ENCODE assay signal across 33 cellular contexts in the genomic region with DNA sequence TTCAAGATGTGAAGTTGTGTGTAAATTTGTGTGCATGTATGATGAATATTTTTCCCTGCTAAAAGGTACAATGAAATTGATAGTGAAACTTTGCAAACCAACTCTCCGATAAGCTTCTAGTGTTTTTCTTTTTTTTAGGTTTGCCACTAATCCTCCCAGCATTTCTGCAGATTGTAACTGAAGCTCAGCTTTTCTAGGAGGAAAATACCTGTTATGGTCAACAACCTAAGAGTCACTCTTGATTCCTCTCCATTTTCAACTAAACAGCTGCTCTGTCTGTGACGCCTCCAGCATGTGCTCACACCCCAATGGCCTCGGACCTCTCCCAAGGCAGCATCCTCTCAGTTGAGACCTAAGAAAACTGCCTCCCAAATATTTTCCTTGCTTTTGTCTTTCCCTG.
"Had no signal": no experiment of that assay in that cellular context is flagged by ENCODE, and none has a peak within 500 bp of the region (broad histone marks: within the 10 kb centered on the region; RNA-seq: fewer than 3 reads in every experiment).

No MANE protein-coding gene starts in this region.

- H3K27ac Mint-ChIP-seq: activated naive CD4-positive, alpha-beta T cell treated with anti-CD3 and anti-CD28 coated beads, Interleukin-2, amount 10 ng/mL, durations not matched to agents 7 days and 5 days; activated T-helper 1 cell treated with anti-CD3 and anti-CD28 coated beads, Interleukin-12 subunit alpha, Interleukin-12 subunit beta, Interleukin-2, Interleukin-4 antibody, amounts not matched to agents 30 ng/mL and 10 ng/mL and 1 ng/mL, durations not matched to agents 14 hours and 24 hours and 36 hours; dendritic cell treated with granulocyte-macrophage colony-stimulating factor and Interleukin-4, amounts not matched to agents 40 ng/mL and 50 ng/mL, for 4 days; endodermal cell; immature natural killer cell; memory B cell; natural killer cell; T-helper 1 cell treated with Interleukin-12 subunit alpha and Interleukin-12 subunit beta and Interleukin-4 antibody, amounts not matched to agents 30 μg/mL and 1 μg/mL, for 36 hours; type B pancreatic cell had no signal

- H3K36me3 Mint-ChIP-seq: activated naive CD4-positive, alpha-beta T cell treated with anti-CD3 and anti-CD28 coated beads, Interleukin-2, amount 10 ng/mL, durations not matched to agents 7 days and 5 days; immature natural killer cell; memory B cell; natural killer cell; type B pancreatic cell had no signal

- H3K4me3 ChIP-seq: breast epithelium, heart left ventricle, pancreas, prostate gland, thoracic aorta, uterus had no signal

- DNase-seq: activated CD4-positive, alpha-beta T cell treated with anti-CD3 and anti-CD28 coated beads for 4 hours; activated CD4-positive, alpha-beta T cell treated with anti-CD3 and anti-CD28 coated beads, Interleukin-2, amount 50 U/mL, for 48 hours; activated CD8-positive, alpha-beta memory T cell treated with anti-CD3 and anti-CD28 coated beads, Interleukin-2, amount 50 U/mL, for 4 hours; activated effector memory CD4-positive, alpha-beta T cell treated with anti-CD3 and anti-CD28 coated beads, Interleukin-2, amount 50 U/mL, for 16 hours; activated naive CD4-positive, alpha-beta T cell treated with anti-CD3 and anti-CD28 coated beads, Interleukin-2, amount 10 ng/mL, durations not matched to agents 7 days and 5 days; activated T-cell treated with anti-CD3 and anti-CD28 coated beads, Interleukin-2, amount 50 U/mL, for 1 hour; amygdala; central memory CD4-positive, alpha-beta T cell; endodermal cell; heart left ventricle; hypothalamus; immature natural killer cell; kidney; left colon; natural killer cell; pancreas; retina; stimulated activated CD4-positive, alpha-beta T cell treated with anti-CD3 and anti-CD28 coated beads, Interleukin-15, amount 100 ng/mL, for 24 hours; stimulated activated CD4-positive, alpha-beta T cell treated with anti-CD3 and anti-CD28 coated beads, Interleukin-2, amount 100 ng/mL, for 24 hours; stimulated activated naive CD4-positive, alpha-beta T cell; T-helper 9 cell; uterus had no signal

- H3K9me3 Mint-ChIP-seq: activated naive CD4-positive, alpha-beta T cell treated with anti-CD3 and anti-CD28 coated beads, Interleukin-2, amount 10 ng/mL, durations not matched to agents 7 days and 5 days; activated T-helper 1 cell treated with anti-CD3 and anti-CD28 coated beads, Interleukin-12 subunit alpha, Interleukin-12 subunit beta, Interleukin-2, Interleukin-4 antibody, amounts not matched to agents 30 ng/mL and 10 ng/mL and 1 ng/mL, durations not matched to agents 14 hours and 24 hours and 36 hours; dendritic cell treated with granulocyte-macrophage colony-stimulating factor and Interleukin-4, amounts not matched to agents 40 ng/mL and 50 ng/mL, for 4 days; natural killer cell; T-helper 1 cell treated with Interleukin-12 subunit alpha and Interleukin-12 subunit beta and Interleukin-4 antibody, amounts not matched to agents 30 μg/mL and 1 μg/mL, for 36 hours had no signal

- H3K4me1 Mint-ChIP-seq: activated naive CD4-positive, alpha-beta T cell treated with anti-CD3 and anti-CD28 coated beads, Interleukin-2, amount 10 ng/mL, durations not matched to agents 7 days and 5 days; immature natural killer cell; memory B cell; natural killer cell had no signal

- H3K27me3 Mint-ChIP-seq: activated naive CD4-positive, alpha-beta T cell treated with anti-CD3 and anti-CD28 coated beads, Interleukin-2, amount 10 ng/mL, durations not matched to agents 7 days and 5 days; memory B cell had no signal

- H3K36me3 ChIP-seq: breast epithelium, heart left ventricle, pancreas, prostate gland, thoracic aorta, uterus had no signal

- H3K9me3 ChIP-seq: breast epithelium, heart left ventricle, pancreas, prostate gland, thoracic aorta, uterus had no signal

- ATAC-seq: esophagus mucosa, foreskin keratinocyte, heart left ventricle, left colon, natural killer cell, pancreas had no signal

- H3K27me3 ChIP-seq: breast epithelium, foreskin keratinocyte, pancreas, uterus had no signal

- H3K4me1 ChIP-seq: breast epithelium, foreskin keratinocyte, heart left ventricle, prostate gland, uterus had no signal

- H3K4me3 Mint-ChIP-seq: activated naive CD4-positive, alpha-beta T cell treated with anti-CD3 and anti-CD28 coated beads, Interleukin-2, amount 10 ng/mL, durations not matched to agents 7 days and 5 days; activated T-helper 1 cell treated with anti-CD3 and anti-CD28 coated beads, Interleukin-12 subunit alpha, Interleukin-12 subunit beta, Interleukin-2, Interleukin-4 antibody, amounts not matched to agents 30 ng/mL and 10 ng/mL and 1 ng/mL, durations not matched to agents 14 hours and 24 hours and 36 hours; dendritic cell treated with granulocyte-macrophage colony-stimulating factor and Interleukin-4, amounts not matched to agents 40 ng/mL and 50 ng/mL, for 4 days; endodermal cell; immature natural killer cell; memory B cell; natural killer cell; T-helper 1 cell treated with Interleukin-12 subunit alpha and Interleukin-12 subunit beta and Interleukin-4 antibody, amounts not matched to agents 30 μg/mL and 1 μg/mL, for 36 hours; type B pancreatic cell had no signal

- H3K27ac ChIP-seq: breast epithelium, foreskin keratinocyte, pancreas, prostate gland, uterus, VCaP had no signal
